8 cellular contexts compared by ENCODE assay signal in the genomic region with DNA sequence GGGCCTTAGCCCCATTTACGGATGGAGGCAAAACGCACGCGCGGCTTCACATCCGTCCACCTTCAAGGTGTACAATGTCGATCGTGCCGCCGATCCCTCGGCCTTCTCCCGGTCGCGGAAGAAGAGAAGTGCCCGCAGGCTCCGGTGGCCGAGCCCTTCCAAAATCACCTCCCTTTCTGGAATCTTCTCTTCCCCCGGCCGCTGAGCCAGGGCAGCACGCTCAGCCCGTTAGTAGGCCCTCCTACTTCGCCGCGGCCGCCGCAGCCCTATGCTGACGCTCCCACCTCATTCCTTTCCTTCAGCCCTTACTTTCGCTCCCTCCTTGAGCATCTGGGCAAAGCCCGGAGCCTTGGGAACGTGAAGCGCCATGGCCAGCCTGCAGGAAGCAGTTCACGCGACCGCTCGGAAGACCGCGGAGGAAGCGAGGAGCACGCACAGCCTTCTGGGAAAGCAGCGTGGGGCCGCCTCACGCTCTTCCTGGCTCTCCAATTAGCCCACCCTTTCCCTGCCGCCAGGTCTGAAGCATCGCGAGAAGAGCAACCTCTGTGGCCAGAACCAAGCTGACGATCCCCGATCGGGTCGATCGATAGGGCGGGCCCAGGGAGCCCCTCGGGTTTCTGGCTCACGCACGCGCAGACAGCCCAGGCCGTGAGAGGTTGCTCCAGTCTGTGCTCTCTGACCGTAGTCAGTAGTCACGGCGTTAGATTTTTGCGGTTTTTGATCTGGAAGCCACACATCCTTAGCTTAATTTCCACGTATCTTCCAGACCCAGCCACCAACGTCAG. TPM values are rescaled to one million over a fixed set of nuclear protein-coding genes. Genes with fewer than 3 reads are reported as not detected.
DNase-seq lines count a peak whose midpoint lies in the region; ATAC-seq and TF ChIP-seq lines count a peak whose summit lies in the region.

A gene with protein sequence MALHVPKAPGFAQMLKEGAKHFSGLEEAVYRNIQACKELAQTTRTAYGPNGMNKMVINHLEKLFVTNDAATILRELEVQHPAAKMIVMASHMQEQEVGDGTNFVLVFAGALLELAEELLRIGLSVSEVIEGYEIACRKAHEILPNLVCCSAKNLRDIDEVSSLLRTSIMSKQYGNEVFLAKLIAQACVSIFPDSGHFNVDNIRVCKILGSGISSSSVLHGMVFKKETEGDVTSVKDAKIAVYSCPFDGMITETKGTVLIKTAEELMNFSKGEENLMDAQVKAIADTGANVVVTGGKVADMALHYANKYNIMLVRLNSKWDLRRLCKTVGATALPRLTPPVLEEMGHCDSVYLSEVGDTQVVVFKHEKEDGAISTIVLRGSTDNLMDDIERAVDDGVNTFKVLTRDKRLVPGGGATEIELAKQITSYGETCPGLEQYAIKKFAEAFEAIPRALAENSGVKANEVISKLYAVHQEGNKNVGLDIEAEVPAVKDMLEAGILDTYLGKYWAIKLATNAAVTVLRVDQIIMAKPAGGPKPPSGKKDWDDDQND (minus strand): TSS at position 427 of the 785 bp plus-strand sequence. CDS start 58 bp downstream, at position 369.

- peak within 1 kb of the TSS; percentile 95 for H3K27ac ChIP-seq in CD8-positive, alpha-beta memory T cell (ENCODE audit: low read depth, low read length)
- H3K27ac ChIP-seq in lower lobe of right lung, result peak within 1 kb of the TSS; percentile 89

- peaks cover 0 to 44% (median 0%) of the 10 kb centered on the region in 3 donors for H3K36me3 Mint-ChIP-seq in CD8-positive, alpha-beta memory T cell

- peaks cover 47 to 85% (median 79%) of the 10 kb centered on the region in 3 donors for H3K4me1 Mint-ChIP-seq in CD8-positive, alpha-beta memory T cell

- H3K27me3 Mint-ChIP-seq in CD8-positive, alpha-beta memory T cell, result peaks cover 0 to 1% of the 10 kb centered on the region in 2 donors

- H3K4me3 Mint-ChIP-seq in CD8-positive, alpha-beta memory T cell, result peak within 1 kb of the TSS; percentile 96 to 100 (median 99)

- no peaks in the 10 kb centered on the region for H3K27me3 ChIP-seq in CD8-positive, alpha-beta memory T cell (ENCODE audit: insufficient read depth, low read length, poor library complexity, severe bottlenecking)
- no peaks in the 10 kb centered on the region for H3K27me3 ChIP-seq in lower lobe of right lung (ENCODE audit: low read depth)

- peaks cover 36% of the 10 kb centered on the region for H3K4me1 ChIP-seq in CD8-positive, alpha-beta memory T cell (ENCODE audit: insufficient read depth, low read length)
- peaks cover 29% of the 10 kb centered on the region for H3K4me1 ChIP-seq in lower lobe of right lung

- ATAC-seq in GM19468 (IDR thresholded peaks at IDR 0.05; ENCODE audit: extremely low read depth, unreplicated experiment), result peak; percentile 96
- ATAC-seq in lower lobe of right lung, result peak; percentile 98

- no peak for TF ChIP-seq CTCF in lower lobe of right lung (IDR thresholded peaks at IDR 0.05)

- H3K27ac Mint-ChIP-seq in CD8-positive, alpha-beta memory T cell, result peak within 1 kb of the TSS; percentile 96 to 100 (median 99)

- no peaks in the 10 kb centered on the region for H3K9me3 ChIP-seq in CD8-positive, alpha-beta memory T cell (ENCODE audit: low read length)
- no peaks in the 10 kb centered on the region for H3K9me3 ChIP-seq in lower lobe of right lung

- no peaks in the 10 kb centered on the region for H3K36me3 ChIP-seq in CD8-positive, alpha-beta memory T cell (ENCODE audit: insufficient read depth, low read length)
- peaks cover 22% of the 10 kb centered on the region for H3K36me3 ChIP-seq in lower lobe of right lung

- CTCF ChIA-PET in CD8-positive, alpha-beta memory T cell (lab: Charles Lee), result interaction anchor here (1.0 to 1.4 kb wide), 5 partner anchors 9 to 134 kb away, joined by 3 to 4 read pairs (median 3); no protein-coding TSS in a partner anchor

- peak within 1 kb of the TSS; percentile 93 for H3K4me3 ChIP-seq in CD8-positive, alpha-beta memory T cell (ENCODE audit: low read length)
- peak within 1 kb of the TSS; percentile 93 for H3K4me3 ChIP-seq in lower lobe of right lung

- POLR2A ChIA-PET in CD8-positive, alpha-beta memory T cell (lab: Charles Lee), result interaction anchor here (0.8 to 3.3 kb wide), 7 partner anchors 12 to 226 kb away, joined by 3 to 32 read pairs (median 4); a partner anchor contains a TSS

- no peaks in the 10 kb centered on the region for H3K9me3 Mint-ChIP-seq in CD8-positive, alpha-beta memory T cell

- intact Hi-C loops in lower lobe of right lung (cut with DNase I), result no loop called here

- DNase-seq in CD8-positive, alpha-beta memory T cell, result peak; percentile 97 to 100 (median 98)
- DNase-seq in HS-5 (ENCODE audit: low read depth) (peak; percentile 97), lower lobe of right lung (peak; percentile 99)
- DNase-seq in NK-92 treated with Interleukin-12 subunit alpha and Interleukin-12 subunit beta, amount 100 ng/mL, for 24 hours (lab: John Stamatoyannopoulos, UW), result peak; percentile 99
- DNase-seq in activated CD8-positive, alpha-beta memory T cell treated with anti-CD3 and anti-CD28 coated beads for 24 hours, result peak; percentile 97
- DNase-seq in effector CD4-positive, alpha-beta T cell, result peak; percentile 99
- peak; percentile 96 to 99 (median 98) for DNase-seq in stimulated activated CD4-positive, alpha-beta T cell treated with anti-CD3 and anti-CD28 coated beads, TNF-alpha, amount 100 ng/mL, for 24 hours (ENCODE audit: low read depth in 3 of 3)

RNA-seq across cellular contexts. Expression of the gene that starts here (rescaled TPM):
- 100 to 1,000 TPM; 401 to 415 TPM for total RNA-seq in CD8-positive, alpha-beta memory T cell
- polyA plus RNA-seq in CD8-positive, alpha-beta memory T cell, result 138 TPM
- 111 TPM for total RNA-seq in lower lobe of right lung

Comparison
In these comparisons a context has a peak if more than half of its experiments do, and no peak if none do; other contexts are left out.
1. Peak in every context shown above with its lines: DNase-seq, ATAC-seq, H3K4me3 ChIP-seq and H3K27ac ChIP-seq.